Comparison of ENCODE assay signal across 7 cellular contexts in genomic region chr1:109249654-109250401, GRCh38. TPM values are rescaled to one million over a fixed set of nuclear protein-coding genes. Genes with fewer than 3 reads are reported as not detected.
DNase-seq lines count a peak whose midpoint lies in the region; ATAC-seq and TF ChIP-seq lines count a peak whose summit lies in the region.
"Had no signal": no experiment of that assay in that cellular context is flagged by ENCODE, and none has a peak within 500 bp of the region (broad histone marks: within the 10 kb centered on the region; RNA-seq: fewer than 3 reads in every experiment).

No MANE protein-coding gene starts in this region.

- peaks cover 14% of the 10 kb centered on the region for H3K4me1 ChIP-seq in endodermal cell (ENCODE audit: control insufficient read depth, insufficient read depth, low read length)
- H3K4me1 ChIP-seq in skeletal muscle satellite cell (ENCODE audit: control insufficient read depth, insufficient read depth, low read length): peaks cover 24% of the 10 kb centered on the region

- H3K9ac ChIP-seq in endodermal cell (ENCODE audit: extremely low read depth, low read length, poor library complexity, severe bottlenecking): no peak overlapping the region
- H3K9ac ChIP-seq in skeletal muscle satellite cell (ENCODE audit: low read depth, low read length): no peak overlapping the region

- H3K27me3 Mint-ChIP-seq in endodermal cell (ENCODE audit: insufficient read depth): peaks cover 40% of the 10 kb centered on the region

- peak overlapping the region; percentile 32 for H3K27ac ChIP-seq in endodermal cell (ENCODE audit: low read depth, low read length)
- H3K27ac ChIP-seq: epithelial cell of prostate had no signal

- H3K36me3 ChIP-seq in endodermal cell (ENCODE audit: control insufficient read depth, insufficient read depth, low read length) (no peaks in the 10 kb centered on the region), skeletal muscle satellite cell (ENCODE audit: insufficient read depth, low read length) (no peaks in the 10 kb centered on the region)

- H3K4me3 ChIP-seq in endodermal cell (ENCODE audit: low read length): peak overlapping the region; percentile 65
- H3K4me3 ChIP-seq in skeletal muscle satellite cell (ENCODE audit: low read length): peak overlapping the region; percentile 67

- ATAC-seq in GM19324 (IDR thresholded peaks at IDR 0.05; ENCODE audit: low FRiP score, unreplicated experiment) (peak; percentile 27), HG03460 (IDR thresholded peaks at IDR 0.05; ENCODE audit: unreplicated experiment) (peak; percentile 28)

- peak overlapping the region; percentile 54 for H3K4me3 Mint-ChIP-seq in endodermal cell

- H3K9me3 ChIP-seq in endodermal cell (ENCODE audit: control insufficient read depth, low read length): no peaks in the 10 kb centered on the region
- no peaks in the 10 kb centered on the region for H3K9me3 ChIP-seq in skeletal muscle satellite cell (replicated peaks; ENCODE audit: low read length)

- H3K27me3 ChIP-seq in endodermal cell (ENCODE audit: control insufficient read depth, insufficient read depth, low read length, poor library complexity, severe bottlenecking) (peaks cover 24% of the 10 kb centered on the region), skeletal muscle satellite cell (ENCODE audit: control insufficient read depth, insufficient read depth, low read length) (peaks cover 10% of the 10 kb centered on the region)

- no peak overlapping the region for H3K27ac Mint-ChIP-seq in endodermal cell

- H3K9me3 Mint-ChIP-seq in endodermal cell: no peaks in the 10 kb centered on the region

- H3K36me3 Mint-ChIP-seq in endodermal cell (ENCODE audit: low read depth): no peaks in the 10 kb centered on the region

- H3K4me1 Mint-ChIP-seq in endodermal cell: peaks cover 12% of the 10 kb centered on the region

- 4 to 8% methylated on average over 18 to 80 of the region's 80 CpGs for WGBS in endodermal cell (ENCODE audit: insufficient coverage in 1 of 2, insufficient read length in 1 of 2), 2 experiments

- no peak for TF ChIP-seq CTCF in endodermal cell (conservative IDR thresholded peaks at IDR 0.05)

- H3K4me2 ChIP-seq in skeletal muscle satellite cell (ENCODE audit: low read length): peak overlapping the region; percentile 95

- DNase-seq in endodermal cell: peak; percentile 71
- no peak for DNase-seq in HT-29 (ENCODE audit: low spot score)
- no peak for DNase-seq in cerebellar cortex (ENCODE audit: low spot score)

RNA-seq across cellular contexts. Expression of gene CELSR2, which starts 0.5 kb away (rescaled TPM):
- total RNA-seq in endodermal cell: 10 to 100 TPM; 16.1 to 20.2 TPM
- 72.5 TPM for polyA plus RNA-seq in endodermal cell (2013, experiment 1 of 2)
- polyA plus RNA-seq in endodermal cell (2013, experiment 2 of 2): 63.1 TPM
- 0.25 and 0.44 TPM in 2 replicates for total RNA-seq in skeletal muscle satellite cell (2012; rRNA removed)
- total RNA-seq in HT-29 (2014; rRNA removed; shearing (Covaris generic)): 1.1 and 1.4 TPM in 2 replicates

RNA-seq across cellular contexts. Expression of gene PSRC1, which starts 33.1 kb away (rescaled TPM):
- 10 to 100 TPM; 38.5 to 72.7 TPM for total RNA-seq in endodermal cell
- 91.5 TPM for polyA plus RNA-seq in endodermal cell (2013, experiment 1 of 2)
- 92.2 TPM for polyA plus RNA-seq in endodermal cell (2013, experiment 2 of 2)
- total RNA-seq in skeletal muscle satellite cell (2012; rRNA removed): 9.4 TPM in 2 replicates
- total RNA-seq in HT-29 (2014; rRNA removed; shearing (Covaris generic)): 54.6 and 61.1 TPM in 2 replicates

RNA-seq across cellular contexts. Expression of gene SARS1, which starts 36.1 kb away (rescaled TPM):
- total RNA-seq in endodermal cell: 100 to 1,000 TPM; 100 to 101 TPM
- 159 TPM for polyA plus RNA-seq in endodermal cell (2013, experiment 1 of 2)
- 128 TPM for polyA plus RNA-seq in endodermal cell (2013, experiment 2 of 2)
- 199 and 255 TPM in 2 replicates for total RNA-seq in skeletal muscle satellite cell (2012; rRNA removed)
- total RNA-seq in HT-29 (2014; rRNA removed; shearing (Covaris generic)): 109 and 125 TPM in 2 replicates

RNA-seq across cellular contexts. Expression of gene MYBPHL, which starts 57.0 kb away (rescaled TPM):
- not detected for total RNA-seq in endodermal cell
- polyA plus RNA-seq in endodermal cell (2013, experiment 1 of 2): not detected
- polyA plus RNA-seq in endodermal cell (2013, experiment 2 of 2): not detected
- total RNA-seq in skeletal muscle satellite cell (2012; rRNA removed): not detected in 2 replicates
- total RNA-seq in HT-29 (2014; rRNA removed; shearing (Covaris generic)): 0.13 TPM in 1 of 2 replicates, not detected in the other
